ENCODE assay signal across 29 cellular contexts in the genomic region with DNA sequence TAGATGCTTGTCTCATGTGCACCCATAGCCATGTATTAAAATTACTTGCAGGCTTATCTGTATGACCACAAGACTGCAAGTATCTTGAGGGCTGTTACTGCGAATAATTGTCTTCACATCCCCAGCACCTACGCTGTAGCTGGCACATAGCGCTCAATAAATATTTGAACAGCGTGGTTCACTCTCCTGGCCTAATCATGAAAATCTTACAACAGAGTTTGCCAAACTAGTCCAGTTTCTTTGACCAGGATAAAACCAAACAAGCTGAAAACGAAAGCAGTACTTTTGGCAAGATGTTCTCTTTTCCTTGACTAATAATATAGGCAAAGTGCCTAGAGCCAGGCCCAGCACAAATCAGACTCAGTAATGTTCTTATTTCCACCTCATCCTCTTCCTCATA.
DNase-seq lines count a peak whose midpoint lies in the region; ATAC-seq, FAIRE-seq and TF ChIP-seq lines count a peak whose summit lies in the region.
"Had no signal": no experiment of that assay in that cellular context is flagged by ENCODE, and none has a peak within 500 bp of the region (broad histone marks: within the 10 kb centered on the region; RNA-seq: fewer than 3 reads in every experiment).

No MANE protein-coding gene starts in this region.

- H2AFZ ChIP-seq in PC-3 (ENCODE audit: low read length) = 0 out of 2 replicates have a peak overlapping the region, but pooled peaks have one; percentile 2
- H2AFZ ChIP-seq in hepatocyte = no peak overlapping the region

- ATAC-seq in PC-3 (peak; percentile 89), pancreas (peak; percentile 97 to 99 (median 98))
- ATAC-seq: activated naive CD8-positive, alpha-beta T cell treated with anti-CD3 and anti-CD28 coated beads, Interleukin-2, amount 50 U/mL, for 24 hours; WTC11 had no signal

- no peak overlapping the region for H3K9ac ChIP-seq in PC-3 (ENCODE audit: low read length)

- no peaks in the 10 kb centered on the region for H3K79me2 ChIP-seq in PC-3 (ENCODE audit: low read length)
- H3K79me2 ChIP-seq in hepatocyte = no peaks in the 10 kb centered on the region

- H3K27me3 ChIP-seq in PC-3 (ENCODE audit: low read length) (peaks cover under 1% of the 10 kb centered on the region; the same call in 1 of the 2 replicates), hepatocyte (no peaks in the 10 kb centered on the region), pancreas (no peaks in the 10 kb centered on the region)
- no peaks in the 10 kb centered on the region for H3K27me3 ChIP-seq in CD4-positive, alpha-beta memory T cell (ENCODE audit: insufficient read depth, low read length)
- H3K27me3 ChIP-seq: cardiac muscle cell had no signal

- H3K9me3 ChIP-seq in PC-3 (ENCODE audit: low read length) (no peaks in the 10 kb centered on the region), hepatocyte (ENCODE audit: low read depth) (no peaks in the 10 kb centered on the region), pancreas (no peaks in the 10 kb centered on the region)
- H3K9me3 ChIP-seq in CD4-positive, alpha-beta memory T cell (ENCODE audit: control insufficient read depth in 1 of 2, low read length in 2 of 2) = no peaks in the 10 kb centered on the region

- DNase-seq in AG08396 (ENCODE audit: low spot score) = peak; percentile 7
- peak; percentile 80 for DNase-seq in PC-3
- DNase-seq in hepatocyte (ENCODE audit: low spot score) = no peak
- peak in 4 of 6 donors; percentile 36 to 44 (median 44) for DNase-seq in pancreas
- no peak for DNase-seq in OCI-M1 (lab: John Stamatoyannopoulos, UW)
- no peak for DNase-seq in frontal cortex (ENCODE audit: low spot score in 2 of 2)
- no peak for DNase-seq in A172 (ENCODE audit: low spot score)
- no peak for DNase-seq in CD4-positive, alpha-beta memory T cell
- DNase-seq: activated CD4-positive, alpha-beta T cell treated with anti-CD3 and anti-CD28 coated beads, Interleukin-2, amount 50 U/mL, for 48 hours; activated effector memory CD4-positive, alpha-beta T cell treated with Interleukin-2 at 50 U/mL for 16 hours; activated naive CD8-positive, alpha-beta T cell treated with anti-CD3 and anti-CD28 coated beads, Interleukin-2, amount 50 U/mL, for 24 hours; CD4-positive, CD25-positive, alpha-beta regulatory T cell; DMS 273 treated with DMSO at 0.1 percent for 48 hours; foreskin fibroblast; immature natural killer cell; mammary epithelial cell; MM.1S; NCI-H1436 treated with DMSO at 0.1 percent for 48 hours; NCI-H524 treated with DMSO at 0.1 percent for 48 hours; stimulated activated CD4-positive, alpha-beta T cell treated with anti-CD3 and anti-CD28 coated beads, Interleukin-4, amount 100 ng/mL, for 24 hours; trophoblast cell had no signal

- peak overlapping the region; percentile 24 for H3K4me2 ChIP-seq in PC-3 (ENCODE audit: low read length)
- H3K4me2 ChIP-seq in hepatocyte = peak overlapping the region; percentile 43
- H3K4me2 ChIP-seq: smooth muscle cell had no signal

- H3K9me3 Mint-ChIP-seq in CD4-positive, alpha-beta memory T cell = peaks cover 0 to 8% (median 4%) of the 10 kb centered on the region in 8 donors

- no peaks in the 10 kb centered on the region for H3K36me3 ChIP-seq in PC-3 (ENCODE audit: low read depth, low read length)
- no peaks in the 10 kb centered on the region for H3K36me3 ChIP-seq in hepatocyte (replicated peaks; ENCODE audit: insufficient read depth, low read depth)
- H3K36me3 ChIP-seq in pancreas = no peaks in the 10 kb centered on the region
- H3K36me3 ChIP-seq in CD4-positive, alpha-beta memory T cell (ENCODE audit: insufficient read depth, low read length) = no peaks in the 10 kb centered on the region
- H3K36me3 ChIP-seq: cardiac muscle cell had no signal

- H3K4me3 Mint-ChIP-seq in CD4-positive, alpha-beta memory T cell = no peak overlapping the region
- H3K4me3 Mint-ChIP-seq: activated naive CD8-positive, alpha-beta T cell treated with anti-CD3 and anti-CD28 coated beads, Interleukin-2, amount 50 U/mL, for 24 hours; CD4-positive, CD25-positive, alpha-beta regulatory T cell; dendritic cell treated with granulocyte-macrophage colony-stimulating factor and Interleukin-4, amounts not matched to agents 40 ng/mL and 50 ng/mL, for 4 days; IgD-negative memory B cell; immature natural killer cell; stimulated activated naive CD8-positive, alpha-beta T cell treated with anti-CD3 and anti-CD28 coated beads, Interleukin-15, Interleukin-2, amounts not matched to agents 100 ng/mL and 50 ng/mL, for 24 hours; WTC11 had no signal

- no TSS peak for BruUV-seq in PC-3 (replicated peaks; lab: Mats Ljungman, UMichigan)

- H3K36me3 Mint-ChIP-seq in CD4-positive, alpha-beta memory T cell = no peaks in the 10 kb centered on the region
- H3K36me3 Mint-ChIP-seq: CD4-positive, CD25-positive, alpha-beta regulatory T cell; IgD-negative memory B cell; immature natural killer cell had no signal

- H3K4me1 Mint-ChIP-seq in CD4-positive, alpha-beta memory T cell = peaks cover 0 to 4% (median 0%) of the 10 kb centered on the region in 4 donors
- H3K4me1 Mint-ChIP-seq: CD4-positive, CD25-positive, alpha-beta regulatory T cell; immature natural killer cell had no signal

- TF ChIP-seq CTCF in PC-3 (conservative IDR thresholded peaks at IDR 0.05; ENCODE audit: low read depth, low read length) = no peak
- TF ChIP-seq CTCF in hepatocyte (IDR thresholded peaks at IDR 0.05; ENCODE audit: poor library complexity) = no peak
- no peak for TF ChIP-seq CTCF in pancreas (IDR thresholded peaks at IDR 0.05)

- intact Hi-C loops in PC-3 (cut with micrococcal nuclease) (loop anchor here (2.0 kb wide), 1 partner anchor 19 kb away; no protein-coding TSS in a partner anchor), pancreas (cut with DNase I) (no loop called here)
- intact Hi-C loops in CD4-positive, alpha-beta memory T cell (cut with micrococcal nuclease) = no loop called here

- H3K27me3 Mint-ChIP-seq in CD4-positive, alpha-beta memory T cell = peaks cover 0 to 6% of the 10 kb centered on the region in 2 donors
- H3K27me3 Mint-ChIP-seq: CD4-positive, CD25-positive, alpha-beta regulatory T cell; dendritic cell treated with granulocyte-macrophage colony-stimulating factor and Interleukin-4, amounts not matched to agents 40 ng/mL and 50 ng/mL, for 4 days; stimulated activated naive CD8-positive, alpha-beta T cell treated with anti-CD3 and anti-CD28 coated beads, Interleukin-15, Interleukin-2, amounts not matched to agents 100 ng/mL and 50 ng/mL, for 24 hours had no signal

- H3K4me1 ChIP-seq in PC-3 (ENCODE audit: insufficient read depth, low read length) (0 out of 2 replicates have a peak, but pooled peaks cover 6% of the 10 kb centered on the region), hepatocyte (ENCODE audit: insufficient read depth) (peaks cover 18% of the 10 kb centered on the region), pancreas (peaks cover 0 to 12% (median 8%) of the 10 kb centered on the region in 3 donors)
- H3K4me1 ChIP-seq in CD4-positive, alpha-beta memory T cell (ENCODE audit: insufficient read depth, low read length) = no peaks in the 10 kb centered on the region

- WGBS in hepatocyte (ENCODE audit: low lambda C conversion rate, missing lambda C conversion rate) = 36% methylated on average over 5 of the region's 5 CpGs
- WGBS in pancreas, 2 donors = 12 to 15% methylated on average over 5 of the region's 5 CpGs

- no peaks in the 10 kb centered on the region for H4K20me1 ChIP-seq in PC-3 (ENCODE audit: low read length)
- H4K20me1 ChIP-seq in hepatocyte (ENCODE audit: insufficient read depth, poor library complexity, severe bottlenecking) = no peaks in the 10 kb centered on the region

- H3K9me2 ChIP-seq in PC-3 (replicated peaks; ENCODE audit: low read length) = no peaks in the 10 kb centered on the region
- H3K9me2 ChIP-seq in hepatocyte (replicated peaks; ENCODE audit: insufficient read depth) = no peaks in the 10 kb centered on the region

- H3K27ac ChIP-seq in PC-3 (ENCODE audit: low read length) (peak overlapping the region; percentile 19), hepatocyte (peak overlapping the region; percentile 70), pancreas (peak overlapping the region in 2 of 4 donors; percentile 29 to 30)
- H3K27ac ChIP-seq in CD4-positive, alpha-beta memory T cell (ENCODE audit: low read depth, low read length) = no peak overlapping the region
- H3K27ac ChIP-seq: cardiac muscle cell, SK-N-MC had no signal

- no peak overlapping the region for H3K27ac Mint-ChIP-seq in CD4-positive, alpha-beta memory T cell
- H3K27ac Mint-ChIP-seq: activated naive CD8-positive, alpha-beta T cell treated with anti-CD3 and anti-CD28 coated beads, Interleukin-2, amount 50 U/mL, for 24 hours; CD4-positive, CD25-positive, alpha-beta regulatory T cell; dendritic cell treated with granulocyte-macrophage colony-stimulating factor and Interleukin-4, amounts not matched to agents 40 ng/mL and 50 ng/mL, for 4 days; IgD-negative memory B cell; immature natural killer cell; stimulated activated naive CD8-positive, alpha-beta T cell treated with anti-CD3 and anti-CD28 coated beads, Interleukin-15, Interleukin-2, amounts not matched to agents 100 ng/mL and 50 ng/mL, for 24 hours; WTC11 had no signal

- no peak overlapping the region for H3K4me3 ChIP-seq in PC-3 (ENCODE audit: low read length)
- no peak overlapping the region for H3K4me3 ChIP-seq in hepatocyte
- no peak overlapping the region for H3K4me3 ChIP-seq in pancreas
- no peak overlapping the region for H3K4me3 ChIP-seq in CD4-positive, alpha-beta memory T cell (ENCODE audit: low read length in 2 of 2)
- H3K4me3 ChIP-seq: cardiac muscle cell, SK-N-MC, smooth muscle cell had no signal

- CTCF ChIA-PET in PC-3 (lab: Charles Lee) = interaction anchor here (0.6 kb wide), 1 partner anchor 18 kb away, joined by 3 read pairs; no protein-coding TSS in a partner anchor
- CTCF ChIA-PET in CD4-positive, alpha-beta memory T cell (lab: Charles Lee; ENCODE audit: partially characterized antibody) = interaction anchor here (1.3 to 3.9 kb wide), 2 partner anchors 15 to 18 kb away, joined by 4 to 16 read pairs; no protein-coding TSS in a partner anchor

- FAIRE-seq in pancreas (lab: Jason Lieb, UNC) (no peak), frontal cortex (lab: Jason Lieb, UNC) (no peak)
- FAIRE-seq: H54 had no signal

- H3F3A ChIP-seq in PC-3 (ENCODE audit: low read length, unreplicated experiment) = no peaks in the 10 kb centered on the region

- POLR2A ChIA-PET in PC-3 (lab: Charles Lee; ENCODE audit: unreplicated experiment) = interaction anchor here (0.6 kb wide), 1 partner anchor 63 kb away, joined by 3 read pairs; no protein-coding TSS in a partner anchor
- POLR2A ChIA-PET in CD4-positive, alpha-beta memory T cell (lab: Charles Lee; ENCODE audit: partially characterized antibody) = no interaction called here

Comparison
In these comparisons a context has a peak if more than half of its experiments do, and no peak if none do; other contexts are left out.
1. DNase-seq: peak in AG08396 (single experiment), PC-3 (single experiment) and pancreas (4 of 6); none in hepatocyte (single experiment), OCI-M1 (single experiment), frontal cortex (0 of 2), A172 (single experiment) and CD4-positive, alpha-beta memory T cell (0 of 5).